Comparison of ENCODE assay signal across 22 cellular contexts in genomic region chr7:66553001-66553400, GRCh38.
A peak's percentile ranks its signal among the peaks of the same experiment; 100 is the strongest.
DNase-seq lines count a peak whose midpoint lies in the region; ATAC-seq and TF ChIP-seq lines count a peak whose summit lies in the region.
"Had no signal": no experiment of that assay in that cellular context is flagged by ENCODE, and none has a peak within 500 bp of the region (broad histone marks: within the 10 kb centered on the region; RNA-seq: fewer than 3 reads in every experiment).

No MANE protein-coding gene starts in this region.

- H3K4me1 ChIP-seq in osteoblast (ENCODE audit: insufficient read depth, low read length) (peaks cover 5% of the 10 kb centered on the region), suprapubic skin (peaks cover 14% of the 10 kb centered on the region), stomach (peaks cover 6 to 20% (median 9%) of the 10 kb centered on the region in 4 donors)
- H3K4me1 ChIP-seq: BLaER1 treated with 17β-estradiol and CSF1 and Interleukin-3, amounts not matched to agents 10 nM and 100 nM; HAP-1 had no signal

- CTCF ChIA-PET in WTC11 (lab: Charles Lee) = no interaction called here

- intact Hi-C loops in stomach (cut with DNase I; ENCODE audit: low total_unique reads) = no loop called here

- peaks cover 15% of the 10 kb centered on the region for H4K20me1 ChIP-seq in osteoblast (ENCODE audit: insufficient read depth, low read length)

- TF ChIP-seq CTCF in HFFc6 (IDR thresholded peaks at IDR 0.05) (no peak), WTC11 (IDR thresholded peaks at IDR 0.05) (no peak), osteoblast (IDR thresholded peaks at IDR 0.05; ENCODE audit: extremely low read depth, low read depth, low read length) (no peak), suprapubic skin (IDR thresholded peaks at IDR 0.05) (no peak), stomach (IDR thresholded peaks at IDR 0.05) (no peak)

- H3K4me2 ChIP-seq in osteoblast (ENCODE audit: insufficient read depth, low read length) = no peak overlapping the region
- H3K4me2 ChIP-seq: BLaER1 treated with 17β-estradiol and CSF1 and Interleukin-3, amounts not matched to agents 10 nM and 100 nM; PC-9 had no signal

- H3K9me3 ChIP-seq in osteoblast (ENCODE audit: low read depth, low read length) = no peaks in the 10 kb centered on the region
- H3K9me3 ChIP-seq in suprapubic skin = no peaks in the 10 kb centered on the region
- no peaks in the 10 kb centered on the region for H3K9me3 ChIP-seq in stomach
- H3K9me3 ChIP-seq: BLaER1 treated with 17β-estradiol and CSF1 and Interleukin-3, amounts not matched to agents 10 nM and 100 nM; HAP-1 had no signal

- DNase-seq in HFFc6 = no peak
- DNase-seq in WTC11 (ENCODE audit: low spot score) = peak; percentile 0
- DNase-seq in osteoblast (ENCODE audit: insufficient read length, low spot score, missing footprints) = no peak
- DNase-seq in suprapubic skin (ENCODE audit: low spot score in 2 of 2) = peak in 1 of 2 donors; percentile 61
- no peak for DNase-seq in stomach
- no peak for DNase-seq in stimulated activated CD4-positive, alpha-beta T cell treated with anti-CD3 and anti-CD28 coated beads, Interleukin-2, amount 100 ng/mL, for 48 hours
- DNase-seq: AML-193; CD4-positive, alpha-beta T cell; DMS53; GOT3; KBM-7; NCI-H1105 treated with DMSO at 0.1 percent for 48 hours; NCI-H146; NCI-H1930; NCI-H2107; NCI-H524; NCI-H774; PC-9 had no signal

- H3K36me3 ChIP-seq in osteoblast (ENCODE audit: insufficient read depth, low read length) (peaks cover 60% of the 10 kb centered on the region), suprapubic skin (peaks cover 71% of the 10 kb centered on the region), stomach (peaks cover 37 to 87% (median 84%) of the 10 kb centered on the region in 4 donors)

- WGBS in suprapubic skin = 94% methylated on average over 9 of the region's 9 CpGs
- WGBS in stomach, 5 donors = 91 to 98% (median 96%) methylated on average over 9 of the region's 9 CpGs

- no peak for TF ChIP-seq POLR2A in suprapubic skin (IDR thresholded peaks at IDR 0.05)
- no peak for TF ChIP-seq POLR2A in stomach (IDR thresholded peaks at IDR 0.05)

- POLR2A ChIA-PET in WTC11 (lab: Charles Lee) = no interaction called here

- H3K27ac ChIP-seq in osteoblast (ENCODE audit: low read depth, low read length) (peak overlapping the region; percentile 37), suprapubic skin (peak overlapping the region; percentile 41), stomach (peak overlapping the region in 1 of 5 donors; percentile 17)
- H3K27ac ChIP-seq: BLaER1 treated with 17β-estradiol and CSF1 and Interleukin-3, amounts not matched to agents 10 nM and 100 nM; PC-9 had no signal

- H3K36me3 Mint-ChIP-seq in HFFc6 (ENCODE audit: low read depth) = peaks cover 25% of the 10 kb centered on the region
- H3K36me3 Mint-ChIP-seq in WTC11 = peaks cover 39% of the 10 kb centered on the region

- H3K4me3 ChIP-seq in osteoblast (ENCODE audit: insufficient read depth, low read length) = no peak overlapping the region
- no peak overlapping the region for H3K4me3 ChIP-seq in suprapubic skin
- no peak overlapping the region for H3K4me3 ChIP-seq in stomach
- H3K4me3 ChIP-seq: BLaER1 treated with 17β-estradiol and CSF1 and Interleukin-3, amounts not matched to agents 10 nM and 100 nM; HAP-1; PC-9 had no signal

- H3K4me1 Mint-ChIP-seq in HFFc6 (ENCODE audit: low read depth) (peaks cover 36% of the 10 kb centered on the region), WTC11 (no peaks in the 10 kb centered on the region)

- TF ChIP-seq EP300 in suprapubic skin (IDR thresholded peaks at IDR 0.05) (no peak), stomach (IDR thresholded peaks at IDR 0.05) (no peak)

- H3K79me2 ChIP-seq in osteoblast (ENCODE audit: insufficient read depth, low read length) = peaks cover 59% of the 10 kb centered on the region

- H3K9me3 Mint-ChIP-seq in HFFc6 (no peaks in the 10 kb centered on the region), WTC11 (no peaks in the 10 kb centered on the region)
- H3K9me3 Mint-ChIP-seq: CD4-positive, alpha-beta T cell had no signal

- no peak overlapping the region for H3K4me3 Mint-ChIP-seq in HFFc6
- H3K4me3 Mint-ChIP-seq in WTC11 = no peak overlapping the region
- H3K4me3 Mint-ChIP-seq: CD4-positive, alpha-beta T cell had no signal

- H3K27me3 Mint-ChIP-seq in HFFc6 (ENCODE audit: insufficient read depth) = peaks cover 3% of the 10 kb centered on the region
- H3K27me3 Mint-ChIP-seq in WTC11 (ENCODE audit: low read depth) = no peaks in the 10 kb centered on the region
- H3K27me3 Mint-ChIP-seq: CD4-positive, alpha-beta T cell had no signal

- H3K27me3 ChIP-seq in osteoblast (ENCODE audit: insufficient read depth, low read length) (no peaks in the 10 kb centered on the region), suprapubic skin (no peaks in the 10 kb centered on the region), stomach (no peaks in the 10 kb centered on the region)
- H3K27me3 ChIP-seq: BLaER1 treated with 17β-estradiol and CSF1 and Interleukin-3, amounts not matched to agents 10 nM and 100 nM had no signal

- no peak for ATAC-seq in WTC11
- ATAC-seq in HG02759 (IDR thresholded peaks at IDR 0.05; ENCODE audit: unreplicated experiment) = no peak
- ATAC-seq: HepG2 had no signal

- H2AFZ ChIP-seq in osteoblast (ENCODE audit: low read length) = no peak overlapping the region
- H2AFZ ChIP-seq: PC-9 had no signal

- peak overlapping the region; percentile 86 for H3K27ac Mint-ChIP-seq in HFFc6
- no peak overlapping the region for H3K27ac Mint-ChIP-seq in WTC11
- H3K27ac Mint-ChIP-seq: CD4-positive, alpha-beta T cell had no signal

TF ChIP-seq in WTC11, 78 proteins besides CTCF, POLR2A, EP300 and RAD21 (continues in another document):
- TF ChIP-seq EMX1 (CRISPR knock-in tag; IDR thresholded peaks at IDR 0.05) (no peak), NFE2L1 (CRISPR knock-in tag; IDR thresholded peaks at IDR 0.05) (no peak), MYBL2 (CRISPR knock-in tag; IDR thresholded peaks at IDR 0.05) (no peak), ZNF532 (CRISPR knock-in tag; IDR thresholded peaks at IDR 0.05; ENCODE audit: borderline replicate concordance) (no peak), ZNF219 (CRISPR knock-in tag; IDR thresholded peaks at IDR 0.05; ENCODE audit: borderline replicate concordance) (no peak), ATF3 (CRISPR knock-in tag; conservative IDR thresholded peaks at IDR 0.05) (no peak), NFYB (CRISPR knock-in tag; conservative IDR thresholded peaks at IDR 0.05; ENCODE audit: low read depth) (no peak), CDX4 (CRISPR knock-in tag; IDR thresholded peaks at IDR 0.05; ENCODE audit: borderline replicate concordance) (no peak), FOXJ3 (CRISPR knock-in tag; IDR thresholded peaks at IDR 0.05; ENCODE audit: borderline replicate concordance) (no peak), FOXK1 (CRISPR knock-in tag; IDR thresholded peaks at IDR 0.05) (no peak), JUN (CRISPR knock-in tag; IDR thresholded peaks at IDR 0.05) (no peak), E2F1 (CRISPR knock-in tag; IDR thresholded peaks at IDR 0.05) (no peak)
